In genomic region chr7:101602082-101602481, GRCh38 we compare ENCODE assay signal across 18 cellular contexts. TPM values are rescaled to one million over a fixed set of nuclear protein-coding genes. Genes with fewer than 3 reads are reported as not detected.
"Had no signal": no experiment of that assay in that cellular context is flagged by ENCODE, and none has a peak within 500 bp of the region (broad histone marks: within the 10 kb centered on the region; RNA-seq: fewer than 3 reads in every experiment).

No MANE protein-coding gene starts in this region.

- H3K4me3 Mint-ChIP-seq: activated CD4-positive, alpha-beta T cell treated with anti-CD3 and anti-CD28 coated beads, Interleukin-2, amount 10 ng/mL, durations not matched to agents 7 days and 5 days; activated naive CD4-positive, alpha-beta T cell treated with anti-CD3 and anti-CD28 coated beads for 36 hours; endodermal cell; neural crest cell; stimulated activated memory B cell treated with anti-CD40 and anti-IgM and Interleukin-4, amounts not matched to agents 10 μg/mL and 1 μg/mL and 100 μg/mL, for 72 hours; T-helper 2 cell treated with Interferon-gamma antibody and Interleukin-4, amounts not matched to agents 5 μg/mL and 100 μg/mL, for 36 hours had no signal

- H3K9me3 Mint-ChIP-seq: activated CD4-positive, alpha-beta T cell treated with anti-CD3 and anti-CD28 coated beads, Interleukin-2, amount 10 ng/mL, durations not matched to agents 7 days and 5 days; activated naive CD4-positive, alpha-beta T cell treated with anti-CD3 and anti-CD28 coated beads for 36 hours; activated T-helper 2 cell treated with anti-CD3 and anti-CD28 coated beads, Interferon-gamma antibody, Interleukin-2, Interleukin-4, amounts not matched to agents 10 μg/mL and 5 μg/mL and 100 μg/mL, durations not matched to agents 14 hours and 24 hours and 36 hours; endodermal cell; neural crest cell; stimulated activated memory B cell treated with anti-CD40 and anti-IgM and Interleukin-4, amounts not matched to agents 10 μg/mL and 1 μg/mL and 100 μg/mL, for 72 hours; T-helper 2 cell treated with Interferon-gamma antibody and Interleukin-4, amounts not matched to agents 5 μg/mL and 100 μg/mL, for 36 hours had no signal

- H3K4me1 ChIP-seq: pancreas had no signal

- FAIRE-seq: astrocyte, bronchial epithelial cell, frontal cortex, pancreas had no signal

- H3K27ac Mint-ChIP-seq: activated CD4-positive, alpha-beta T cell treated with anti-CD3 and anti-CD28 coated beads, Interleukin-2, amount 10 ng/mL, durations not matched to agents 7 days and 5 days; activated naive CD4-positive, alpha-beta T cell treated with anti-CD3 and anti-CD28 coated beads for 36 hours; activated T-helper 2 cell treated with anti-CD3 and anti-CD28 coated beads, Interferon-gamma antibody, Interleukin-2, Interleukin-4, amounts not matched to agents 10 μg/mL and 5 μg/mL and 100 μg/mL, durations not matched to agents 14 hours and 24 hours and 36 hours; endodermal cell; stimulated activated memory B cell treated with anti-CD40 and anti-IgM and Interleukin-4, amounts not matched to agents 10 μg/mL and 1 μg/mL and 100 μg/mL, for 72 hours; T-helper 2 cell treated with Interferon-gamma antibody and Interleukin-4, amounts not matched to agents 5 μg/mL and 100 μg/mL, for 36 hours had no signal

- H3K4me1 Mint-ChIP-seq: activated CD4-positive, alpha-beta T cell treated with anti-CD3 and anti-CD28 coated beads, Interleukin-2, amount 10 ng/mL, durations not matched to agents 7 days and 5 days; neural crest cell had no signal

- H3K27me3 ChIP-seq: pancreas, tibial nerve had no signal

- H3K4me3 ChIP-seq: pancreas, tibial nerve had no signal

- H3K36me3 ChIP-seq: pancreas, tibial nerve had no signal

- H3K27ac ChIP-seq: pancreas, tibial nerve had no signal

- H3K9me3 ChIP-seq: pancreas, tibial nerve had no signal

- H3K27me3 Mint-ChIP-seq: activated CD4-positive, alpha-beta T cell treated with anti-CD3 and anti-CD28 coated beads, Interleukin-2, amount 10 ng/mL, durations not matched to agents 7 days and 5 days had no signal

- H3K36me3 Mint-ChIP-seq: stimulated activated memory B cell treated with anti-CD40 and anti-IgM and Interleukin-4, amounts not matched to agents 10 μg/mL and 1 μg/mL and 100 μg/mL, for 72 hours had no signal

RNA-seq across cellular contexts. Expression of gene MYL10, which starts 27.0 kb away (rescaled TPM):
- total RNA-seq: activated CD4-positive, alpha-beta T cell treated with anti-CD3 and anti-CD28 coated beads, Interleukin-2, amount 10 ng/mL, durations not matched to agents 7 days and 5 days; activated CD8-positive, alpha-beta memory T cell treated with anti-CD3 and anti-CD28 coated beads for 36 hours; activated naive CD4-positive, alpha-beta T cell treated with anti-CD3 and anti-CD28 coated beads for 36 hours; activated T-helper 2 cell treated with anti-CD3 and anti-CD28 coated beads, Interferon-gamma antibody, Interleukin-2, Interleukin-4, amounts not matched to agents 10 μg/mL and 5 μg/mL and 100 μg/mL, durations not matched to agents 14 hours and 24 hours and 36 hours; bronchial epithelial cell; dermis blood vessel endothelial cell; endodermal cell; epithelial cell of proximal tubule; frontal cortex; left ventricle myocardium superior; neural crest cell; pancreas; renal cortical epithelial cell; tibial nerve had no signal
- polyA plus RNA-seq: adipose tissue, pancreas had no signal
